In genomic region chr12:49345048-49345839, GRCh38 we compare ENCODE assay signal across 6 cellular contexts. TPM values are rescaled to one million over a fixed set of nuclear protein-coding genes. Genes with fewer than 3 reads are reported as not detected.
DNase-seq lines count a peak whose midpoint lies in the region; ATAC-seq and TF ChIP-seq lines count a peak whose summit lies in the region.

No MANE protein-coding gene starts in this region.

- H3K27me3 Mint-ChIP-seq in CD4-positive, alpha-beta memory T cell, result peaks cover 23 to 44% of the 10 kb centered on the region in 2 donors

- CTCF ChIA-PET in CD4-positive, alpha-beta memory T cell (lab: Charles Lee; ENCODE audit: partially characterized antibody), result interaction anchor here (0.8 to 17.9 kb wide), 4 partner anchors 13 to 167 kb away, joined by 3 to 538 read pairs (median 60); no protein-coding TSS in a partner anchor

- TF ChIP-seq EP300 in esophagus muscularis mucosa (IDR thresholded peaks at IDR 0.05), result no peak

- no peaks in the 10 kb centered on the region for H3K36me3 Mint-ChIP-seq in CD4-positive, alpha-beta memory T cell
- peaks cover 6% of the 10 kb centered on the region for H3K36me3 Mint-ChIP-seq in stimulated activated effector memory CD8-positive, alpha-beta T cell treated with anti-CD3 and anti-CD28 coated beads, Interleukin-12 subunit alpha, Interleukin-12 subunit beta, amount 100 ng/mL, for 72 hours

- POLR2A ChIA-PET in CD4-positive, alpha-beta memory T cell (lab: Charles Lee; ENCODE audit: partially characterized antibody), result interaction anchor here (1.4 kb wide), 1 partner anchor 23 kb away, joined by 3 read pairs; the partner anchor contains the start of gene TROAP

- H3K27me3 ChIP-seq in CD4-positive, alpha-beta memory T cell (ENCODE audit: insufficient read depth, low read length), result peaks cover 53% of the 10 kb centered on the region
- peaks cover 18 to 92% (median 66%) of the 10 kb centered on the region in 4 donors for H3K27me3 ChIP-seq in esophagus muscularis mucosa

- intact Hi-C loops in CD4-positive, alpha-beta memory T cell (cut with micrococcal nuclease), result no loop called here
- intact Hi-C loops in esophagus muscularis mucosa (cut with DNase I), result no loop called here
- intact Hi-C loops in sciatic nerve (cut with DNase I), result no loop called here

- WGBS in esophagus muscularis mucosa, result 3% methylated on average over 23 of the region's 71 CpGs

- TF ChIP-seq POLR2A in esophagus muscularis mucosa (IDR thresholded peaks at IDR 0.05; ENCODE audit: low read depth), result no peak

- H3K4me1 Mint-ChIP-seq in CD4-positive, alpha-beta memory T cell, result peaks cover 16 to 51% (median 37%) of the 10 kb centered on the region in 4 donors
- peaks cover 42% of the 10 kb centered on the region for H3K4me1 Mint-ChIP-seq in stimulated activated effector memory CD8-positive, alpha-beta T cell treated with anti-CD3 and anti-CD28 coated beads, Interleukin-12 subunit alpha, Interleukin-12 subunit beta, amount 100 ng/mL, for 72 hours

- no peak for DNase-seq in CD4-positive, alpha-beta memory T cell
- DNase-seq in NCI-H1092 treated with DMSO at 0.1 percent for 48 hours (lab: John Stamatoyannopoulos, UW) (peak; percentile 63), esophagus muscularis mucosa (ENCODE audit: extremely low spot score) (no peak), sciatic nerve (ENCODE audit: low spot score) (no peak)
- no peak for DNase-seq in stimulated activated effector memory CD8-positive, alpha-beta T cell treated with anti-CD3 and anti-CD28 coated beads, Interleukin-12 subunit alpha, Interleukin-12 subunit beta, amount 100 ng/mL, for 72 hours (ENCODE audit: low spot score in 2 of 2)
- DNase-seq in stimulated activated CD4-positive, alpha-beta T cell treated with anti-CD3 and anti-CD28 coated beads, Interleukin-2, amount 100 ng/mL, for 48 hours, result no peak

- H3K4me1 ChIP-seq in CD4-positive, alpha-beta memory T cell (ENCODE audit: insufficient read depth, low read length), result peaks cover 51% of the 10 kb centered on the region
- H3K4me1 ChIP-seq in esophagus muscularis mucosa, result peaks cover 58 to 65% (median 63%) of the 10 kb centered on the region in 4 donors

- no peak for TF ChIP-seq CTCF in esophagus muscularis mucosa (IDR thresholded peaks at IDR 0.05)

- peak overlapping the region in 1 of 7 donors; percentile 40 for H3K27ac Mint-ChIP-seq in CD4-positive, alpha-beta memory T cell
- H3K27ac Mint-ChIP-seq in stimulated activated effector memory CD8-positive, alpha-beta T cell treated with anti-CD3 and anti-CD28 coated beads, Interleukin-12 subunit alpha, Interleukin-12 subunit beta, amount 100 ng/mL, for 72 hours, result no peak overlapping the region

- no peak overlapping the region for H3K27ac ChIP-seq in CD4-positive, alpha-beta memory T cell (ENCODE audit: low read depth, low read length)
- no peak overlapping the region for H3K27ac ChIP-seq in esophagus muscularis mucosa (replicated peaks in 1 of 4)

- no peaks in the 10 kb centered on the region for H3K9me3 ChIP-seq in CD4-positive, alpha-beta memory T cell (ENCODE audit: control insufficient read depth in 1 of 2, low read length in 2 of 2)
- H3K9me3 ChIP-seq in esophagus muscularis mucosa, result no peaks in the 10 kb centered on the region

- peak overlapping the region in 1 of 2 donors; percentile 57 for H3K4me3 ChIP-seq in CD4-positive, alpha-beta memory T cell (ENCODE audit: low read length in 2 of 2)
- peak overlapping the region; percentile 44 to 60 (median 50) for H3K4me3 ChIP-seq in esophagus muscularis mucosa

- ATAC-seq in stimulated activated effector memory CD8-positive, alpha-beta T cell treated with anti-CD3 and anti-CD28 coated beads, Interleukin-12 subunit alpha, Interleukin-12 subunit beta, amount 100 ng/mL, for 72 hours, result no peak
- ATAC-seq in sciatic nerve, result no peak

- peak overlapping the region; percentile 39 to 79 (median 63) for H3K4me3 Mint-ChIP-seq in CD4-positive, alpha-beta memory T cell
- peak overlapping the region; percentile 82 for H3K4me3 Mint-ChIP-seq in stimulated activated effector memory CD8-positive, alpha-beta T cell treated with anti-CD3 and anti-CD28 coated beads, Interleukin-12 subunit alpha, Interleukin-12 subunit beta, amount 100 ng/mL, for 72 hours

- H3K36me3 ChIP-seq in CD4-positive, alpha-beta memory T cell (ENCODE audit: insufficient read depth, low read length), result no peaks in the 10 kb centered on the region
- no peaks in the 10 kb centered on the region for H3K36me3 ChIP-seq in esophagus muscularis mucosa

- H3K9me3 Mint-ChIP-seq in CD4-positive, alpha-beta memory T cell, result no peaks in the 10 kb centered on the region
- no peaks in the 10 kb centered on the region for H3K9me3 Mint-ChIP-seq in stimulated activated effector memory CD8-positive, alpha-beta T cell treated with anti-CD3 and anti-CD28 coated beads, Interleukin-12 subunit alpha, Interleukin-12 subunit beta, amount 100 ng/mL, for 72 hours

RNA-seq across cellular contexts. Expression of gene DNAJC22, which starts 1.4 kb away (rescaled TPM):
- not detected for total RNA-seq in CD4-positive, alpha-beta memory T cell
- polyA plus RNA-seq in CD4-positive, alpha-beta memory T cell, result not detected
- under 1 TPM in 3 of 4 donors, not detected in 1; 0.17 to 0.34 (median 0.26) TPM for total RNA-seq in esophagus muscularis mucosa
- total RNA-seq in sciatic nerve, result not detected

RNA-seq across cellular contexts. Expression of gene C1QL4, which starts 8.3 kb away (rescaled TPM):
- total RNA-seq in CD4-positive, alpha-beta memory T cell, result not detected
- polyA plus RNA-seq in CD4-positive, alpha-beta memory T cell, result not detected
- total RNA-seq in esophagus muscularis mucosa, result not detected
- total RNA-seq in sciatic nerve, result not detected

RNA-seq across cellular contexts. Expression of gene SPATS2, which starts 22.0 kb away (rescaled TPM):
- 1 to 10 TPM; 4.9 to 7.8 TPM for total RNA-seq in CD4-positive, alpha-beta memory T cell
- polyA plus RNA-seq in CD4-positive, alpha-beta memory T cell, result 1 to 10 TPM; 4.3 to 5.2 TPM
- total RNA-seq in esophagus muscularis mucosa (10 to 100 TPM in 3 of 4 donors, 1 to 10 TPM in 1; 9.5 to 16.6 (median 11.5) TPM), sciatic nerve (14.8 TPM)

RNA-seq across cellular contexts. Expression of gene TROAP, which starts 22.2 kb away (rescaled TPM):
- total RNA-seq in CD4-positive, alpha-beta memory T cell, result under 1 TPM; 0.26 to 0.80 TPM
- polyA plus RNA-seq in CD4-positive, alpha-beta memory T cell, result under 1 TPM in 1 of 2 donors, not detected in 1; 0.63 TPM
- under 1 TPM in 2 of 4 donors, not detected in 2; 0.26 to 0.80 TPM for total RNA-seq in esophagus muscularis mucosa
- total RNA-seq in sciatic nerve, result 0.58 TPM

RNA-seq across cellular contexts. Expression of gene PRPH, which starts 50.3 kb away (rescaled TPM):
- total RNA-seq in CD4-positive, alpha-beta memory T cell, result under 1 TPM in 1 of 2 experiments, not detected in 1; 0.39 TPM
- polyA plus RNA-seq in CD4-positive, alpha-beta memory T cell, result under 1 TPM in 1 of 2 donors, not detected in 1; 0.87 TPM
- total RNA-seq in esophagus muscularis mucosa (10 to 100 TPM in 3 of 4 donors, 1 to 10 TPM in 1; 9.9 to 24.5 (median 10.4) TPM), sciatic nerve (3.7 TPM)
